2 cellular contexts compared by ENCODE assay signal in the genomic region with DNA sequence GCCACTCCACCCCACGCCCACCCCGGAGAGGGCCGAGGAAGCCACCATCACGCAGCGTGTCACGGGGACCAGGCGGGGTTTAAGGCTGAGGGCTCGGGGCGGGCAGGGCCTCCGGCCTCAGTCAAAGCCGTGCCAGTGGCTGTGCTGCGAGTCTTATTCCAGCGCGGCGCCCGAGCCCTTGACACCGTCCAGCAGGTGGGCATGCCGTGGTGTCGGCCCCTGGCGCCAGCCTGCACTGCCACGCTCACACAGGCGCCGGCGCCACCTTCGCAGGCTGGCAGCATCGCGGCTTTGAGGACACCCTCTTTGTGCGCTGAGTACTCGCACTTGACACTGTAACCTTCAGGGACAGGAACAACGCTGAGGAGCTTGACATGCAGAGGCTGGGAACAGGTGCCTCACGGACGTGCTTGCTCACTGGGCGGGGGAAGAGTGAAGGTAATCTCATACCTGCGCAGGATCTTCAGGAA.
TF ChIP-seq lines count a peak whose summit lies in the region.

No MANE protein-coding gene starts in this region.

TF ChIP-seq in H1, 55 proteins besides CTCF, POLR2A, EP300 and RAD21:
- TF ChIP-seq RBBP5 (IDR thresholded peaks at IDR 0.05; ENCODE audit: borderline replicate concordance, low read depth, low read length) (no peak), NANOG (IDR thresholded peaks at IDR 0.05; ENCODE audit: insufficient read depth, low read depth, low read length, poor library complexity, severe bottlenecking) (no peak)

TF ChIP-seq in GM12891, 5 proteins besides CTCF, POLR2A, EP300 and RAD21:
- TF ChIP-seq SPI1 (IDR thresholded peaks at IDR 0.05; ENCODE audit: low read depth, low read length), result no peak
- TF ChIP-seq POLR2AphosphoS5 (IDR thresholded peaks at IDR 0.05; ENCODE audit: low read depth, low read length), result no peak
- no peak for TF ChIP-seq POU2F2 (IDR thresholded peaks at IDR 0.05; ENCODE audit: low read depth, low read length)
- TF ChIP-seq TAF1 (IDR thresholded peaks at IDR 0.05; ENCODE audit: low read depth, low read length), result no peak
- TF ChIP-seq PAX5 (IDR thresholded peaks at IDR 0.05; ENCODE audit: insufficient read depth, low read length, severe bottlenecking), result no peak
TF ChIP-seq in GM12891: peak in this region for 0.
